1 cellular context compared by ENCODE assay signal in genomic region chr22:44461083-44461375, GRCh38.
TF ChIP-seq lines count a peak whose summit lies in the region.

No MANE protein-coding gene starts in this region.

TF ChIP-seq in H1, 55 proteins besides CTCF, POLR2A, EP300 and RAD21:
- TF ChIP-seq EZH2 (IDR thresholded peaks at IDR 0.05; ENCODE audit: low read depth, low read length, severe bottlenecking), result no peak
- TF ChIP-seq BRCA1 (IDR thresholded peaks at IDR 0.05; ENCODE audit: low read depth, low read length), result no peak
- no peak for TF ChIP-seq CREB1 (IDR thresholded peaks at IDR 0.05)
- TF ChIP-seq, protein P1, sequence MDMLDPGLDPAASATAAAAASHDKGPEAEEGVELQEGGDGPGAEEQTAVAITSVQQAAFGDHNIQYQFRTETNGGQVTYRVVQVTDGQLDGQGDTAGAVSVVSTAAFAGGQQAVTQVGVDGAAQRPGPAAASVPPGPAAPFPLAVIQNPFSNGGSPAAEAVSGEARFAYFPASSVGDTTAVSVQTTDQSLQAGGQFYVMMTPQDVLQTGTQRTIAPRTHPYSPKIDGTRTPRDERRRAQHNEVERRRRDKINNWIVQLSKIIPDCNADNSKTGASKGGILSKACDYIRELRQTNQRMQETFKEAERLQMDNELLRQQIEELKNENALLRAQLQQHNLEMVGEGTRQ (IDR thresholded peaks at IDR 0.05; ENCODE audit: low read length), result no peak
- no peak for TF ChIP-seq BACH1 (IDR thresholded peaks at IDR 0.05; ENCODE audit: low read length)
- no peak for TF ChIP-seq EGR1 (IDR thresholded peaks at IDR 0.05; ENCODE audit: borderline replicate concordance, low read depth, low read length)
- no peak for TF ChIP-seq ZNF274 (IDR thresholded peaks at IDR 0.05; ENCODE audit: borderline replicate concordance, extremely low read depth, low read length)
- no peak for TF ChIP-seq RXRA (IDR thresholded peaks at IDR 0.05; ENCODE audit: insufficient read depth, low read depth, low read length)
- no peak for TF ChIP-seq TAF7 (optimal IDR thresholded peaks at IDR 0.05; ENCODE audit: borderline replicate concordance, low read depth, low read length)
- TF ChIP-seq JUND (IDR thresholded peaks at IDR 0.05; ENCODE audit: low read length), result no peak
- TF ChIP-seq KDM4A (IDR thresholded peaks at IDR 0.05; ENCODE audit: low read depth, low read length, severe bottlenecking), result no peak
- no peak for TF ChIP-seq ATF3 (IDR thresholded peaks at IDR 0.05; ENCODE audit: insufficient read depth, low read depth, low read length)
- TF ChIP-seq PHF8 (conservative IDR thresholded peaks at IDR 0.05; ENCODE audit: low read depth, low read length), result no peak
- no peak for TF ChIP-seq CBX5 (IDR thresholded peaks at IDR 0.05; ENCODE audit: low read depth, low read length)
- TF ChIP-seq KDM5A (IDR thresholded peaks at IDR 0.05; ENCODE audit: low read length), result no peak
- TF ChIP-seq CEBPB (IDR thresholded peaks at IDR 0.05; ENCODE audit: low read depth, low read length), result no peak
- no peak for TF ChIP-seq YY1 (IDR thresholded peaks at IDR 0.05; ENCODE audit: low read depth, low read length)
- TF ChIP-seq HDAC6 (IDR thresholded peaks at IDR 0.05; ENCODE audit: low read depth, low read length), result no peak
- TF ChIP-seq SUZ12 (IDR thresholded peaks at IDR 0.05; ENCODE audit: low read length), result no peak
